15 cellular contexts compared by ENCODE assay signal in the genomic region with DNA sequence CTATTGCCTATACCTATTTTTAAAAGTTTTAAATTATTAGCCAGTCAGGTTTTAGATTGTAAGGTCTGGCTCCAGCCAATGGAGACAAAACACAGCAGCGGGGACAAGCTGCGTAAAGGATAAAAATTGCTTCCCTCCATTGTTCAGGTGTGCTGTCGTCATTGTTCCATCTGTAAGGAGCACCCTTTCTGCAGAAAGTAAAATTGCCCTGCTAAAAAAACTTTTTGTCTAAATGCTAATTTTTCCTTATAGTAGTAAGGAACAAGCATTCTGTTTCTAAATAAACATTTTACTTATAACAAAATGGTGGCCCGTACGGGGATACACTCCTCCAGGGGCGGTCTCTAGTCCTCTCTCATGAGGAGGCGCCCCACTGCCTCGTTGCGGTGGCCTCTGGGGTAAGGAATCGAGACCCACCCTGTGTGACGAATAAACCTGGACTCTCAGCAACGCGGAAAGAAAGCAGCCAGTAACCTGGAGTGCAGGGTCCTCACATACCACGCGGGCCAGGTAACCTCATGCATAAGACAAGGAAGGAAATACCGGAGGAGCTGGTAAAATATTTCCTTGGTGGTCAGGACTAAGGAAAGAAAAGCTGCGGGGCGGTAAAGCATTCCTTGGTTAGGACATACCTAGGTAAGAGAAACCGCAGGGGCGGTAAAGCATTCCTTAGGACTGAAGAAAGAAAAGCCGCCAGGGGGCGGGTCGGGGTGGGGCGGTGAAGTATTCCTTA.
"Had no signal": no experiment of that assay in that cellular context is flagged by ENCODE, and none has a peak within 500 bp of the region (broad histone marks: within the 10 kb centered on the region; RNA-seq: fewer than 3 reads in every experiment).

No MANE protein-coding gene starts in this region.

- H3K27me3 ChIP-seq: left lung, pancreas, uterus had no signal

- H3K4me3 ChIP-seq: left lung, pancreas, uterus had no signal

- H3K36me3 ChIP-seq: pancreas, uterus had no signal

- ATAC-seq: effector memory CD8-positive, alpha-beta T cell; esophagus mucosa; left lung; pancreas had no signal

- H3K27ac ChIP-seq: left lung, pancreas, uterus had no signal

- H3K27me3 Mint-ChIP-seq: activated naive CD4-positive, alpha-beta T cell treated with anti-CD3 and anti-CD28 coated beads, Interleukin-2, amount 10 ng/mL, durations not matched to agents 7 days and 5 days; effector memory CD8-positive, alpha-beta T cell; memory B cell had no signal

- FAIRE-seq: islet of Langerhans, pancreas had no signal

- DNase-seq: activated CD4-positive, alpha-beta T cell treated with anti-CD3 and anti-CD28 coated beads for 48 hours; activated naive CD4-positive, alpha-beta T cell treated with anti-CD3 and anti-CD28 coated beads, Interleukin-2, amount 10 ng/mL, durations not matched to agents 7 days and 5 days; caudate nucleus; effector memory CD8-positive, alpha-beta T cell; left lung; pancreas; stimulated activated CD4-positive, alpha-beta T cell treated with anti-CD3 and anti-CD28 coated beads, Interleukin-4, amount 100 ng/mL, for 4 hours; SW 1271; T-helper 9 cell; uterus had no signal

- H3K27ac Mint-ChIP-seq: activated T-helper 2 cell treated with anti-CD3 and anti-CD28 coated beads, Interferon-gamma antibody, Interleukin-2, Interleukin-4, amounts not matched to agents 10 μg/mL and 5 μg/mL and 100 μg/mL, durations not matched to agents 14 hours and 24 hours and 36 hours; memory B cell had no signal

- H3K9me3 Mint-ChIP-seq: activated T-helper 2 cell treated with anti-CD3 and anti-CD28 coated beads, Interferon-gamma antibody, Interleukin-2, Interleukin-4, amounts not matched to agents 10 μg/mL and 5 μg/mL and 100 μg/mL, durations not matched to agents 14 hours and 24 hours and 36 hours; effector memory CD8-positive, alpha-beta T cell had no signal

- H3K4me3 Mint-ChIP-seq: activated naive CD4-positive, alpha-beta T cell treated with anti-CD3 and anti-CD28 coated beads, Interleukin-2, amount 10 ng/mL, durations not matched to agents 7 days and 5 days; effector memory CD8-positive, alpha-beta T cell; memory B cell; neural crest cell had no signal

- H3K4me1 ChIP-seq: left lung, pancreas, uterus had no signal

- H3K4me1 Mint-ChIP-seq: memory B cell, neural crest cell had no signal

- H3K9me3 ChIP-seq: pancreas had no signal
